8 cellular contexts compared by ENCODE assay signal in genomic region chr11:46345131-46345597, GRCh38. TPM values are rescaled to one million over a fixed set of nuclear protein-coding genes. Genes with fewer than 3 reads are reported as not detected.
DNase-seq lines count a peak whose midpoint lies in the region; ATAC-seq and TF ChIP-seq lines count a peak whose summit lies in the region.

No MANE protein-coding gene starts in this region.

- no peak overlapping the region for H3T11ph ChIP-seq in H9 (ENCODE audit: low read length)

- H4K8ac ChIP-seq in H9 (replicated peaks; ENCODE audit: insufficient read length, low read depth, low read length) = no peak overlapping the region

- no peak overlapping the region for H3K9ac ChIP-seq in H9 (ENCODE audit: extremely low read depth, insufficient read length, low read length)
- peak overlapping the region; percentile 38 for H3K9ac ChIP-seq in iPS-15b (ENCODE audit: low read depth, low read length)

- no CpG with 5 or more reads among the region's 20 CpGs for WGBS in H9 (ENCODE audit: extremely low coverage, insufficient read length, low lambda C conversion rate)

- H3K27me3 Mint-ChIP-seq in H9 (ENCODE audit: low read depth) (peaks cover 10% of the 10 kb centered on the region), activated B cell treated with CpG ODN at 0.5 μM for 24 hours (peaks cover 3% of the 10 kb centered on the region)

- H2AFZ ChIP-seq in H9 (ENCODE audit: low read length) = no peak overlapping the region

- H4K20me1 ChIP-seq in H9 (ENCODE audit: control insufficient read depth, insufficient read depth, insufficient read length) = peaks cover 5% of the 10 kb centered on the region

- no peak overlapping the region for H3K14ac ChIP-seq in H9 (ENCODE audit: insufficient read depth, low read length)

- no peak overlapping the region for H3K4ac ChIP-seq in H9 (ENCODE audit: low read depth, low read length)

- intact Hi-C loops in activated B cell treated with CpG ODN at 0.5 μM for 24 hours (cut with micrococcal nuclease) = loop anchor here (5.0 kb wide), 3 partner anchors 37 to 498 kb away; partner anchors contain the start of genes CRY2 and MDK

- no peak overlapping the region for H2BK120ac ChIP-seq in H9 (ENCODE audit: low read depth, low read length, poor library complexity, severe bottlenecking)

- H3K4me1 Mint-ChIP-seq in H9 = peaks cover 85% of the 10 kb centered on the region in 2 experiments
- H3K4me1 Mint-ChIP-seq in activated B cell treated with CpG ODN at 0.5 μM for 24 hours = peaks cover 44% of the 10 kb centered on the region

- no peak overlapping the region for H4K5ac ChIP-seq in H9 (ENCODE audit: insufficient read length, low read depth, low read length)

- H3K56ac ChIP-seq in H9 (ENCODE audit: insufficient read length, low read depth, low read length) = no peak overlapping the region

- CTCF ChIA-PET in activated B cell treated with CpG ODN at 0.5 μM for 24 hours (lab: Charles Lee) = interaction anchor here (1.0 to 2.0 kb wide), 2 partner anchors 29 kb away, joined by 3 to 5 read pairs; no protein-coding TSS in a partner anchor

- H3K79me1 ChIP-seq in H9 (ENCODE audit: insufficient read depth, low read depth, low read length, poor library complexity, severe bottlenecking) = peaks cover 8% of the 10 kb centered on the region

- no peaks in the 10 kb centered on the region for H3K36me3 ChIP-seq in iPS-15b (ENCODE audit: control insufficient read depth, insufficient read depth, low read length)

- peaks cover 10% of the 10 kb centered on the region for H3K23me2 ChIP-seq in H9 (ENCODE audit: insufficient read length, low read depth, low read length, poor library complexity, severe bottlenecking)

- no peak overlapping the region for H4K91ac ChIP-seq in H9 (ENCODE audit: insufficient read length, low read depth, low read length)

- no peak for TF ChIP-seq CTCF in 22Rv1 (IDR thresholded peaks at IDR 0.05)
- peak; percentile 36; the same call in 2 of the 3 replicates for TF ChIP-seq CTCF in H9 (conservative IDR thresholded peaks at IDR 0.05)
- TF ChIP-seq CTCF in activated B cell treated with CpG ODN at 0.5 μM for 24 hours (IDR thresholded peaks at IDR 0.05) = no peak

- H3K4me1 ChIP-seq in H9 (ENCODE audit: insufficient read depth, low read length) (peaks cover 44% of the 10 kb centered on the region), iPS-15b (ENCODE audit: control insufficient read depth, insufficient read depth, low read length) (peaks cover 40% of the 10 kb centered on the region)

- no peak overlapping the region for H2AK5ac ChIP-seq in H9 (ENCODE audit: insufficient read length, low read length)

- H3K36me3 Mint-ChIP-seq in H9 (ENCODE audit: insufficient read depth in 1 of 3, low read depth in 3 of 3) (peaks cover 0 to 4% (median 0%) of the 10 kb centered on the region in 3 experiments; a peak in 1 of 7 replicates), activated B cell treated with CpG ODN at 0.5 μM for 24 hours (ENCODE audit: low read depth) (peaks cover 3% of the 10 kb centered on the region)

- H2BK20ac ChIP-seq in H9 (ENCODE audit: low read depth, low read length, poor library complexity, severe bottlenecking) = no peak overlapping the region

- ATAC-seq in activated B cell treated with CpG ODN at 0.5 μM for 24 hours (ENCODE audit: low read depth) = no peak

- H3K9me3 ChIP-seq in H9 (ENCODE audit: control insufficient read depth, low read depth, low read length) (no peaks in the 10 kb centered on the region), iPS-15b (ENCODE audit: control insufficient read depth, insufficient read depth, low read length) (no peaks in the 10 kb centered on the region)

- H3K27ac ChIP-seq in 22Rv1 (peak overlapping the region; percentile 100), H9 (ENCODE audit: insufficient read length, low read depth, low read length) (no peak overlapping the region), substantia nigra (ENCODE audit: low read depth, low read length, poor library complexity, severe bottlenecking) (peak overlapping the region; percentile 74)

- H2BK12ac ChIP-seq in H9 (ENCODE audit: insufficient read length, low read depth, low read length) = no peak overlapping the region

- H3K4me3 Mint-ChIP-seq in H9 (peak overlapping the region; percentile 48 to 57; a peak in 4 of 5 replicates), activated B cell treated with CpG ODN at 0.5 μM for 24 hours (peak overlapping the region; percentile 78)

- H3K9me3 Mint-ChIP-seq in H9 = no peaks in the 10 kb centered on the region; a peak in 2 of 5 replicates
- H3K9me3 Mint-ChIP-seq in activated B cell treated with CpG ODN at 0.5 μM for 24 hours = no peaks in the 10 kb centered on the region

- peak; percentile 83 for DNase-seq in H9
- DNase-seq in activated B cell treated with CpG ODN at 0.5 μM for 24 hours = no peak
- DNase-seq in substantia nigra (lab: John Stamatoyannopoulos, UW) = peak in 14 of 49 donors; percentile 22 to 65 (median 36)
- no peak for DNase-seq in D341Med (ENCODE audit: low spot score)
- DNase-seq in NCI-H128 (lab: John Stamatoyannopoulos, UW; ENCODE audit: unreplicated experiment) = no peak
- DNase-seq in DMS114 treated with DMSO at 0.1 percent for 48 hours (lab: John Stamatoyannopoulos, UW; ENCODE audit: unreplicated experiment) = no peak

- H3K4me3 ChIP-seq in iPS-15b (ENCODE audit: low read depth, low read length) = peak overlapping the region; percentile 3

- H3K27ac Mint-ChIP-seq in H9 (peak overlapping the region; percentile 48 to 75 (median 68); a peak in 4 of 7 replicates), activated B cell treated with CpG ODN at 0.5 μM for 24 hours (no peak overlapping the region)

- peaks cover 10% of the 10 kb centered on the region; the same call in 1 of the 2 replicates for H3K79me2 ChIP-seq in H9 (ENCODE audit: insufficient read depth, low read length)

- H3K27me3 ChIP-seq in H9 (ENCODE audit: insufficient read depth, low read length) = no peaks in the 10 kb centered on the region
- H3K27me3 ChIP-seq in iPS-15b (ENCODE audit: control insufficient read depth, insufficient read depth, low read length) = peaks cover 8% of the 10 kb centered on the region

- H2BK5ac ChIP-seq in H9 (ENCODE audit: insufficient read length, low read length) = no peak overlapping the region

- no peak overlapping the region for H2BK15ac ChIP-seq in H9 (ENCODE audit: low read depth, low read length)

- no peak overlapping the region for H3K23ac ChIP-seq in H9 (ENCODE audit: insufficient read length, low read depth, low read length)

- no peak overlapping the region for H3K4me2 ChIP-seq in H9 (ENCODE audit: insufficient read depth, insufficient read length, low read length)

- H3K18ac ChIP-seq in H9 (ENCODE audit: insufficient read length, low read depth, low read length) = no peak overlapping the region

- POLR2A ChIA-PET in activated B cell treated with CpG ODN at 0.5 μM for 24 hours (lab: Charles Lee) = interaction anchor here (1.1 kb wide), 1 partner anchor 8 kb away, joined by 8 read pairs; no protein-coding TSS in a partner anchor

RNA-seq across cellular contexts. Expression of gene DGKZ, which starts 2.1 kb away (rescaled TPM):
- total RNA-seq in H9 (2021) (68.8 and 68.9 TPM in 2 replicates), activated B cell treated with CpG ODN at 0.5 μM for 24 hours (48.1 and 53.6 TPM in 2 replicates)

RNA-seq across cellular contexts. Expression of gene MDK, which starts 36.3 kb away (rescaled TPM):
- total RNA-seq in H9 (2021) (392 and 407 TPM in 2 replicates), activated B cell treated with CpG ODN at 0.5 μM for 24 hours (0.55 and 0.78 TPM in 2 replicates)

RNA-seq across cellular contexts. Expression of gene CHRM4, which starts 46.4 kb away (rescaled TPM):
- total RNA-seq in H9 (2021) (1.0 and 1.1 TPM in 2 replicates), activated B cell treated with CpG ODN at 0.5 μM for 24 hours (0.35 and 0.42 TPM in 2 replicates)

Comparison
In these comparisons a context has a peak if more than half of its experiments do, and no peak if none do; other contexts are left out.
1. RNA of gene MDK, which starts 36.3 kb away (total RNA-seq): 392 to 407 TPM in H9; 0.55 to 0.78 TPM in activated B cell treated with CpG ODN at 0.5 μM for 24 hours; every median in the first group is over 100 times any median in the second.